In genomic region chr17:77958716-77959215, GRCh38 we compare ENCODE assay signal across 8 cellular contexts. TPM values are rescaled to one million over a fixed set of nuclear protein-coding genes. Genes with fewer than 3 reads are reported as not detected.
DNase-seq lines count a peak whose midpoint lies in the region; ATAC-seq and TF ChIP-seq lines count a peak whose summit lies in the region.

No MANE protein-coding gene starts in this region.

- peaks cover 3% of the 10 kb centered on the region for H3K36me3 Mint-ChIP-seq in T-helper 17 cell (ENCODE audit: low read depth)

- peak overlapping the region; percentile 99 for H3K4me3 Mint-ChIP-seq in T-helper 17 cell

- H3K27me3 ChIP-seq in left lung (peaks cover 0 to 38% of the 10 kb centered on the region in 2 donors), upper lobe of right lung (no peaks in the 10 kb centered on the region)

- H3K27me3 Mint-ChIP-seq in T-helper 17 cell = no peaks in the 10 kb centered on the region

- peak; percentile 10 for ATAC-seq in GM18861 (IDR thresholded peaks at IDR 0.05; ENCODE audit: unreplicated experiment)
- peak; percentile 22 for ATAC-seq in HG02623 (IDR thresholded peaks at IDR 0.05; ENCODE audit: unreplicated experiment)
- no peak for ATAC-seq in T-helper 17 cell
- ATAC-seq in left lung = no peak
- ATAC-seq in upper lobe of right lung = no peak

- H3K36me3 ChIP-seq in left lung (no peaks in the 10 kb centered on the region), upper lobe of right lung (no peaks in the 10 kb centered on the region)

- intact Hi-C loops in left lung (cut with DNase I) = no loop called here
- intact Hi-C loops in upper lobe of right lung (cut with DNase I) = no loop called here

- H3K9me3 ChIP-seq in T-helper 17 cell (ENCODE audit: control insufficient read depth, low read length, poor library complexity, severe bottlenecking) = no peaks in the 10 kb centered on the region
- H3K9me3 ChIP-seq in left lung = no peaks in the 10 kb centered on the region
- H3K9me3 ChIP-seq in upper lobe of right lung = no peaks in the 10 kb centered on the region

- no peak overlapping the region for H3K27ac Mint-ChIP-seq in T-helper 17 cell

- H3K27ac ChIP-seq in left lung = peak overlapping the region; percentile 56 to 67
- H3K27ac ChIP-seq in upper lobe of right lung = peak overlapping the region; percentile 76

- TF ChIP-seq CTCF in left lung (IDR thresholded peaks at IDR 0.05) = no peak
- TF ChIP-seq CTCF in upper lobe of right lung (IDR thresholded peaks at IDR 0.05) = no peak

- peaks cover 41% of the 10 kb centered on the region for H3K4me1 Mint-ChIP-seq in T-helper 17 cell

- H3K4me3 ChIP-seq in left lung (peak overlapping the region; percentile 62 to 64), upper lobe of right lung (peak overlapping the region; percentile 72)

- H3K4me1 ChIP-seq in left lung (peaks cover 4 to 40% of the 10 kb centered on the region in 2 donors), upper lobe of right lung (peaks cover 32% of the 10 kb centered on the region)

- in situ Hi-C loops in KBM-7 (cut with MboI; ENCODE audit: low pct_unique_long_range_greater_than_20kb, low sequenced_read_pairs) = no loop called here

- DNase-seq in T-helper 17 cell = peak in 1 of 3 donors; percentile 17
- no peak for DNase-seq in left lung
- no peak for DNase-seq in upper lobe of right lung
- DNase-seq in NCI-H2029 (lab: John Stamatoyannopoulos, UW) = no peak
- DNase-seq in MV-4-11 (lab: John Stamatoyannopoulos, UW) = no peak
- no peak for DNase-seq in KBM-7

RNA-seq across cellular contexts. Expression of gene TNRC6C, which starts 0.3 kb away (rescaled TPM):
- total RNA-seq in T-helper 17 cell (10 to 100 TPM; 64.4 to 64.5 TPM), left lung (10 to 100 TPM; 14.0 to 18.8 TPM), upper lobe of right lung (21.7 TPM)

Comparison
In these comparisons a context has a peak if more than half of its experiments do, and no peak if none do; other contexts are left out.
1. ATAC-seq: peak in GM18861 (single experiment) and HG02623 (single experiment); none in T-helper 17 cell (single experiment), left lung (single experiment) and upper lobe of right lung (single experiment).